ENCODE assay signal across 1 cellular context in genomic region chr6:31958412-31958740, GRCh38.
A peak's percentile ranks its signal among the peaks of the same experiment; 100 is the strongest.
TF ChIP-seq lines count a peak whose summit lies in the region.

No MANE protein-coding gene starts in this region.

TF ChIP-seq in HepG2, 621 proteins besides CTCF, POLR2A, EP300 and RAD21 (continued from another document):
- TF ChIP-seq ZNF572 (CRISPR knock-in tag; IDR thresholded peaks at IDR 0.05) (peak; percentile 93; the same call in 1 of the 2 replicates), ZBTB7A (CRISPR knock-in tag; IDR thresholded peaks at IDR 0.05) (peak; percentile 27; the same call in 1 of the 2 replicates), ATM (IDR thresholded peaks at IDR 0.05; ENCODE audit: borderline replicate concordance) (no peak), ZSCAN21 (CRISPR knock-in tag; IDR thresholded peaks at IDR 0.05; ENCODE audit: borderline replicate concordance) (no peak), ZNF274 (CRISPR knock-in tag; IDR thresholded peaks at IDR 0.05) (peak; percentile 60; the same call in 1 of the 2 replicates), ZNF335 (CRISPR knock-in tag; IDR thresholded peaks at IDR 0.05) (no peak), DPF2 (CRISPR knock-in tag; IDR thresholded peaks at IDR 0.05; ENCODE audit: borderline replicate concordance, low read depth) (0 out of 2 replicates have a peak, but pooled peaks have one; percentile 42), GLI4 (CRISPR knock-in tag; IDR thresholded peaks at IDR 0.05; ENCODE audit: borderline replicate concordance) (peak; percentile 15; the same call in 1 of the 2 replicates), SYNCRIP (IDR thresholded peaks at IDR 0.05; ENCODE audit: insufficient read depth, low read depth, low read length) (no peak), ZBTB46 (CRISPR knock-in tag; IDR thresholded peaks at IDR 0.05; ENCODE audit: borderline replicate concordance) (peak; percentile 19; the same call in 1 of the 2 replicates), ZNF225 (CRISPR knock-in tag; IDR thresholded peaks at IDR 0.05) (peak; percentile 71; the same call in 1 of the 2 replicates), BATF2 (CRISPR knock-in tag; IDR thresholded peaks at IDR 0.05) (0 out of 2 replicates have a peak, but pooled peaks have one; percentile 71), ZNF441 (CRISPR knock-in tag; IDR thresholded peaks at IDR 0.05; ENCODE audit: borderline replicate concordance) (no peak), ZNF691 (CRISPR knock-in tag; IDR thresholded peaks at IDR 0.05; ENCODE audit: borderline replicate concordance, low read depth) (peak; percentile 60), ZNF138 (CRISPR knock-in tag; IDR thresholded peaks at IDR 0.05; ENCODE audit: low read depth) (no peak), ZNF251 (CRISPR knock-in tag; IDR thresholded peaks at IDR 0.05) (no peak), ZXDC (CRISPR knock-in tag; IDR thresholded peaks at IDR 0.05) (peak; percentile 82; the same call in 1 of the 2 replicates), CSRNP1 (CRISPR knock-in tag; IDR thresholded peaks at IDR 0.05) (no peak), THAP8 (CRISPR knock-in tag; IDR thresholded peaks at IDR 0.05; ENCODE audit: borderline replicate concordance) (0 out of 2 replicates have a peak, but pooled peaks have one; percentile 61), REXO4 (CRISPR knock-in tag; IDR thresholded peaks at IDR 0.05; ENCODE audit: borderline replicate concordance) (no peak), ZNF296 (CRISPR knock-in tag; conservative IDR thresholded peaks at IDR 0.05) (0 out of 2 replicates have a peak, but pooled peaks have one; percentile 66)
